ENCODE assay signal across 31 cellular contexts in the genomic region with DNA sequence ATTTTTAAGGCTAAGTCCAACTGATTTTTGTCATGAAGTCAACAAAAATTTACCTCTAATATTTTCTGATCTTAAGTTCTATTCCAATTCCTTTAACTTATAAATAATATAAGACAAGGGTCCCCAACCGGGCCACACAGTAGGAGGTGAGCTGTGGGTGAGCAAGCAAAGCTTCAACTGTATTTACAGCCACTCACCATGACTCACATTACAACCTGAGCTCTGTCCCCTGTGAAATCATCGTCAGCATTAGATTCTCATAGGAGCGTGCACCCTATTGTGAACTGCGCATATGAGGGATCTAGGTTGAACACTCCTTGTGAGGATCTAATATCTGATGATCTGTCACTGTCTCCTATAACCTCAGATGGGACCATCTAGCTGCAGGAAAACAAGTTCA.
"Had no signal": no experiment of that assay in that cellular context is flagged by ENCODE, and none has a peak within 500 bp of the region (broad histone marks: within the 10 kb centered on the region; RNA-seq: fewer than 3 reads in every experiment).

No MANE protein-coding gene starts in this region.

- H3K4me2 ChIP-seq: KMS-11 had no signal

- ATAC-seq: activated CD8-positive, alpha-beta memory T cell treated with anti-CD3 and anti-CD28 coated beads, Interleukin-2, amount 10 ng/mL, durations not matched to agents 7 days and 5 days; activated naive CD8-positive, alpha-beta T cell treated with anti-CD3 and anti-CD28 coated beads, Interleukin-2, amount 50 U/mL, for 24 hours had no signal

- H3K36me3 ChIP-seq: cardiac muscle cell, Peyer's patch, WERI-Rb-1 had no signal

- H3K27ac Mint-ChIP-seq: activated CD4-positive, alpha-beta memory T cell treated with anti-CD3 and anti-CD28 coated beads, Interleukin-2, amount 10 ng/mL, durations not matched to agents 7 days and 5 days; activated CD8-positive, alpha-beta memory T cell treated with anti-CD3 and anti-CD28 coated beads, Interleukin-2, amount 10 ng/mL, durations not matched to agents 7 days and 5 days; activated naive CD4-positive, alpha-beta T cell treated with anti-CD3 and anti-CD28 coated beads, Interleukin-2, amount 10 ng/mL, durations not matched to agents 7 days and 5 days; activated naive CD8-positive, alpha-beta T cell; activated naive CD8-positive, alpha-beta T cell treated with anti-CD3 and anti-CD28 coated beads, Interleukin-2, amount 50 U/mL, for 24 hours; brain had no signal

- H3K4me3 ChIP-seq: cardiac muscle cell, Peyer's patch had no signal

- H3K27me3 Mint-ChIP-seq: activated CD4-positive, alpha-beta memory T cell treated with anti-CD3 and anti-CD28 coated beads, Interleukin-2, amount 10 ng/mL, durations not matched to agents 7 days and 5 days; activated CD8-positive, alpha-beta memory T cell treated with anti-CD3 and anti-CD28 coated beads, Interleukin-2, amount 10 ng/mL, durations not matched to agents 7 days and 5 days; activated naive CD4-positive, alpha-beta T cell treated with anti-CD3 and anti-CD28 coated beads, Interleukin-2, amount 10 ng/mL, durations not matched to agents 7 days and 5 days; activated naive CD8-positive, alpha-beta T cell; activated naive CD8-positive, alpha-beta T cell treated with anti-CD3 and anti-CD28 coated beads, Interleukin-2, amount 50 U/mL, for 24 hours; brain had no signal

- H3K9me3 ChIP-seq: Peyer's patch had no signal

- H3K27me3 ChIP-seq: cardiac muscle cell, Peyer's patch had no signal

- H3K36me3 Mint-ChIP-seq: activated CD8-positive, alpha-beta memory T cell treated with anti-CD3 and anti-CD28 coated beads, Interleukin-2, amount 10 ng/mL, durations not matched to agents 7 days and 5 days; activated naive CD4-positive, alpha-beta T cell treated with anti-CD3 and anti-CD28 coated beads, Interleukin-2, amount 10 ng/mL, durations not matched to agents 7 days and 5 days; activated naive CD8-positive, alpha-beta T cell had no signal

- H3K4me1 ChIP-seq: Peyer's patch had no signal

- DNase-seq: activated CD4-positive, alpha-beta memory T cell treated with anti-CD3 and anti-CD28 coated beads, Interleukin-2, amount 10 ng/mL, durations not matched to agents 7 days and 5 days; activated CD4-positive, alpha-beta T cell treated with anti-CD3 and anti-CD28 coated beads for 1 hour; activated CD4-positive, alpha-beta T cell treated with anti-CD3 and anti-CD28 coated beads for 48 hours; activated CD4-positive, CD25-positive, alpha-beta regulatory T cell; activated CD8-positive, alpha-beta memory T cell treated with anti-CD3 and anti-CD28 coated beads for 24 hours; activated CD8-positive, alpha-beta memory T cell treated with anti-CD3 and anti-CD28 coated beads, Interleukin-2, amount 10 ng/mL, durations not matched to agents 7 days and 5 days; activated CD8-positive, alpha-beta memory T cell treated with anti-CD3 and anti-CD28 coated beads, Interleukin-2, amount 50 U/mL, for 48 hours; activated effector memory CD4-positive, alpha-beta T cell treated with Interleukin-2 at 50 U/mL for 16 hours; activated naive CD4-positive, alpha-beta T cell treated with anti-CD3 and anti-CD28 coated beads, Interleukin-2, amount 10 ng/mL, durations not matched to agents 7 days and 5 days; activated naive CD8-positive, alpha-beta T cell treated with anti-CD3 and anti-CD28 coated beads, Interleukin-2, amount 50 U/mL, for 24 hours; activated T-cell treated with anti-CD3 and anti-CD28 coated beads, Interleukin-2, amount 50 U/mL, for 48 hours; anterior cingulate cortex; NCI-H1105; NCI-H1417 treated with DMSO at 0.1 percent for 48 hours; NCI-H187 treated with DMSO at 0.1 percent for 48 hours; NCI-H2081 treated with DMSO at 0.1 percent for 48 hours; NCI-H226; NCI-H446 treated with DMSO at 0.1 percent for 48 hours; NCI-H524; Peyer's patch; Right ventricle myocardium superior; SW 1271; T-helper 1 cell; T-helper 2 cell; T-helper 9 cell; WERI-Rb-1 had no signal

- H3K4me1 Mint-ChIP-seq: activated CD4-positive, alpha-beta memory T cell treated with anti-CD3 and anti-CD28 coated beads, Interleukin-2, amount 10 ng/mL, durations not matched to agents 7 days and 5 days; activated CD8-positive, alpha-beta memory T cell treated with anti-CD3 and anti-CD28 coated beads, Interleukin-2, amount 10 ng/mL, durations not matched to agents 7 days and 5 days; activated naive CD4-positive, alpha-beta T cell treated with anti-CD3 and anti-CD28 coated beads, Interleukin-2, amount 10 ng/mL, durations not matched to agents 7 days and 5 days; activated naive CD8-positive, alpha-beta T cell treated with anti-CD3 and anti-CD28 coated beads, Interleukin-2, amount 50 U/mL, for 24 hours had no signal

- H3K4me3 Mint-ChIP-seq: activated CD4-positive, alpha-beta memory T cell treated with anti-CD3 and anti-CD28 coated beads, Interleukin-2, amount 10 ng/mL, durations not matched to agents 7 days and 5 days; activated CD8-positive, alpha-beta memory T cell treated with anti-CD3 and anti-CD28 coated beads, Interleukin-2, amount 10 ng/mL, durations not matched to agents 7 days and 5 days; activated naive CD4-positive, alpha-beta T cell treated with anti-CD3 and anti-CD28 coated beads, Interleukin-2, amount 10 ng/mL, durations not matched to agents 7 days and 5 days; activated naive CD8-positive, alpha-beta T cell; activated naive CD8-positive, alpha-beta T cell treated with anti-CD3 and anti-CD28 coated beads, Interleukin-2, amount 50 U/mL, for 24 hours; brain had no signal

- H3K27ac ChIP-seq: cardiac muscle cell, KMS-11, Peyer's patch, RWPE1, WERI-Rb-1 had no signal

- H3K9me3 Mint-ChIP-seq: activated naive CD4-positive, alpha-beta T cell treated with anti-CD3 and anti-CD28 coated beads, Interleukin-2, amount 10 ng/mL, durations not matched to agents 7 days and 5 days; activated naive CD8-positive, alpha-beta T cell treated with anti-CD3 and anti-CD28 coated beads, Interleukin-2, amount 50 U/mL, for 24 hours had no signal
